Comparison of ENCODE assay signal across 1 cellular context in genomic region chr2:24766609-24767008, GRCh38.
TF ChIP-seq lines count a peak whose summit lies in the region.

No MANE protein-coding gene starts in this region.

TF ChIP-seq in SK-N-SH, 30 proteins besides CTCF, POLR2A, EP300 and RAD21:
- TF ChIP-seq PBX3 (IDR thresholded peaks at IDR 0.05) (no peak), EZH2phosphoT487 (IDR thresholded peaks at IDR 0.05; ENCODE audit: borderline replicate concordance, low read depth) (no peak), NRF1 (IDR thresholded peaks at IDR 0.05; ENCODE audit: low read depth, low read length) (no peak), FOXM1 (IDR thresholded peaks at IDR 0.05; ENCODE audit: low read depth) (no peak), FOXJ3 (CRISPR knock-in tag; IDR thresholded peaks at IDR 0.05) (no peak), SIN3A (IDR thresholded peaks at IDR 0.05; ENCODE audit: borderline replicate concordance, low read depth, low read length) (no peak), MXI1 (IDR thresholded peaks at IDR 0.05; ENCODE audit: low read depth, low read length) (no peak), TAF1 (IDR thresholded peaks at IDR 0.05; ENCODE audit: borderline replicate concordance, low read depth, low read length) (no peak), RFX5 (IDR thresholded peaks at IDR 0.05; ENCODE audit: low read length) (no peak), GATA2 (CRISPR knock-in tag; IDR thresholded peaks at IDR 0.05) (no peak), POLR2AphosphoS5 (IDR thresholded peaks at IDR 0.05; ENCODE audit: low read depth, low read length) (no peak), ELF1 (IDR thresholded peaks at IDR 0.05) (no peak), TEAD4 (IDR thresholded peaks at IDR 0.05; ENCODE audit: borderline replicate concordance, insufficient read depth) (no peak), ZBTB33 (IDR thresholded peaks at IDR 0.05; ENCODE audit: borderline replicate concordance, low read depth) (no peak), NFIC (IDR thresholded peaks at IDR 0.05; ENCODE audit: borderline replicate concordance) (no peak), TCF12 (IDR thresholded peaks at IDR 0.05) (no peak), MEF2A (IDR thresholded peaks at IDR 0.05; ENCODE audit: borderline replicate concordance, low read depth) (no peak), YY1 (IDR thresholded peaks at IDR 0.05; ENCODE audit: low read depth) (no peak), REST (IDR thresholded peaks at IDR 0.05; ENCODE audit: low read depth, low read length) (no peak)
- TF ChIP-seq, protein P1, sequence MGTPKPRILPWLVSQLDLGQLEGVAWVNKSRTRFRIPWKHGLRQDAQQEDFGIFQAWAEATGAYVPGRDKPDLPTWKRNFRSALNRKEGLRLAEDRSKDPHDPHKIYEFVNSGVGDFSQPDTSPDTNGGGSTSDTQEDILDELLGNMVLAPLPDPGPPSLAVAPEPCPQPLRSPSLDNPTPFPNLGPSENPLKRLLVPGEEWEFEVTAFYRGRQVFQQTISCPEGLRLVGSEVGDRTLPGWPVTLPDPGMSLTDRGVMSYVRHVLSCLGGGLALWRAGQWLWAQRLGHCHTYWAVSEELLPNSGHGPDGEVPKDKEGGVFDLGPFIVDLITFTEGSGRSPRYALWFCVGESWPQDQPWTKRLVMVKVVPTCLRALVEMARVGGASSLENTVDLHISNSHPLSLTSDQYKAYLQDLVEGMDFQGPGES (IDR thresholded peaks at IDR 0.05; ENCODE audit: low read depth, low read length) = no peak
